In the genomic region with DNA sequence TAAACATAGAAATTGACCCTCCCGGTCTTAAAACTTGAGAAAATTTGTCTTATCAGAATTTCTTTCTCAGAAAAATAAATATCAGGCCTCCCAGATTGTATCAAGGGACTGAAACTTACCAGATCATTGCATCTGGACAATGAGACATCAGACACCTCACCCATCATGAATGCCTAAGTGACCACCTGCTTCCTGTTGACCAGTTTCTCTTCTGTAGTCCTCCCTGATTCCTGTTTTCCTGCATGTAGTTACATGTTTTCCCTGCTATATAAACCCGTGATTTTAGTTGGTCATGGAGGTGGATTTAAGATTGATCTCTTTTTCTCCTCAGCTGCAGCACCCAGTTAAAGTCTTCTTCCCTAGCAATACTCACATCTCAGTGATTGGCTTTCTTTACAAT, we compare ENCODE assay signal across 31 cellular contexts.
DNase-seq lines count a peak whose midpoint lies in the region; ATAC-seq, FAIRE-seq and TF ChIP-seq lines count a peak whose summit lies in the region.
"Had no signal": no experiment of that assay in that cellular context is flagged by ENCODE, and none has a peak within 500 bp of the region (broad histone marks: within the 10 kb centered on the region; RNA-seq: fewer than 3 reads in every experiment).

No MANE protein-coding gene starts in this region.

- no peaks in the 10 kb centered on the region for H3K9me3 Mint-ChIP-seq in astrocyte (ENCODE audit: unreplicated experiment)
- H3K9me3 Mint-ChIP-seq in activated CD4-positive, alpha-beta T cell treated with anti-CD3 and anti-CD28 coated beads, Interleukin-2, amount 10 ng/mL, durations not matched to agents 24 days and 14 days, result no peaks in the 10 kb centered on the region
- H3K9me3 Mint-ChIP-seq: stimulated activated memory B cell treated with anti-CD40 and anti-IgM and Interleukin-4, amounts not matched to agents 10 μg/mL and 1 μg/mL and 100 μg/mL, for 72 hours had no signal

- H3K4me3 ChIP-seq in ACC112 (ENCODE audit: low read depth, low read length) (0 out of 2 replicates have a peak overlapping the region, but pooled peaks have one; percentile 25), astrocyte (ENCODE audit: insufficient read depth, low read depth, low read length) (no peak overlapping the region), fibroblast of mammary gland (ENCODE audit: control insufficient read depth, low read depth, low read length) (no peak overlapping the region)
- H3K4me3 ChIP-seq: BLaER1, colonic mucosa, esophagus squamous epithelium, left ventricle myocardium inferior, prostate gland, SJCRH30, upper lobe of left lung had no signal

- H3K27me3 ChIP-seq in ACC112 (ENCODE audit: insufficient read depth, low read length) (no peaks in the 10 kb centered on the region), astrocyte (ENCODE audit: insufficient read depth, low read length) (no peaks in the 10 kb centered on the region)
- H3K27me3 ChIP-seq: colonic mucosa, esophagus squamous epithelium, SJCRH30, upper lobe of left lung had no signal

- FAIRE-seq in astrocyte (lab: Jason Lieb, UNC), result peak; percentile 85

- peak overlapping the region; percentile 37 for H3K27ac Mint-ChIP-seq in astrocyte (ENCODE audit: unreplicated experiment)
- H3K27ac Mint-ChIP-seq in activated CD4-positive, alpha-beta T cell treated with anti-CD3 and anti-CD28 coated beads, Interleukin-2, amount 10 ng/mL, durations not matched to agents 24 days and 14 days, result no peak overlapping the region
- H3K27ac Mint-ChIP-seq: activated B cell treated with CpG ODN at 0.5 μM for 24 hours; activated CD8-positive, alpha-beta memory T cell treated with anti-CD3 and anti-CD28 coated beads, Interleukin-2, amount 10 ng/mL, durations not matched to agents 7 days and 5 days; activated naive CD4-positive, alpha-beta T cell treated with anti-CD3 and anti-CD28 coated beads, Interleukin-2, amount 10 ng/mL, durations not matched to agents 7 days and 5 days; activated T-cell treated with anti-CD3 and anti-CD28 coated beads, Interleukin-2, amount 50 U/mL, for 72 hours; effector memory CD8-positive, alpha-beta T cell; mesothelial cell of epicardium; naive B cell; stimulated activated memory B cell treated with anti-CD40 and anti-IgM and Interleukin-4, amounts not matched to agents 10 μg/mL and 1 μg/mL and 100 μg/mL, for 72 hours had no signal

- no peaks in the 10 kb centered on the region for H3K27me3 Mint-ChIP-seq in astrocyte (ENCODE audit: low read depth, unreplicated experiment)
- no peaks in the 10 kb centered on the region for H3K27me3 Mint-ChIP-seq in activated CD4-positive, alpha-beta T cell treated with anti-CD3 and anti-CD28 coated beads, Interleukin-2, amount 10 ng/mL, durations not matched to agents 24 days and 14 days
- H3K27me3 Mint-ChIP-seq: activated B cell treated with CpG ODN at 0.5 μM for 24 hours; activated CD8-positive, alpha-beta memory T cell treated with anti-CD3 and anti-CD28 coated beads, Interleukin-2, amount 10 ng/mL, durations not matched to agents 7 days and 5 days; activated naive CD4-positive, alpha-beta T cell treated with anti-CD3 and anti-CD28 coated beads, Interleukin-2, amount 10 ng/mL, durations not matched to agents 7 days and 5 days; effector memory CD8-positive, alpha-beta T cell; naive B cell; stimulated activated memory B cell treated with anti-CD40 and anti-IgM and Interleukin-4, amounts not matched to agents 10 μg/mL and 1 μg/mL and 100 μg/mL, for 72 hours had no signal

- H3K79me2 ChIP-seq in ACC112 (ENCODE audit: control insufficient read depth, insufficient read depth, low read length, unreplicated experiment), result no peaks in the 10 kb centered on the region
- H3K79me2 ChIP-seq in astrocyte (ENCODE audit: insufficient read depth, low read length), result no peaks in the 10 kb centered on the region

- no peaks in the 10 kb centered on the region for H3K9me3 ChIP-seq in astrocyte (ENCODE audit: insufficient read depth, low read depth, low read length)
- H3K9me3 ChIP-seq: BLaER1, colonic mucosa, esophagus squamous epithelium, left ventricle myocardium inferior, prostate gland, SJCRH30, upper lobe of left lung had no signal

- H3K4me1 ChIP-seq in ACC112 (ENCODE audit: control insufficient read depth, insufficient read depth, low read length, unreplicated experiment) (peaks cover 16% of the 10 kb centered on the region), astrocyte (ENCODE audit: insufficient read depth, low read length) (peaks cover 15% of the 10 kb centered on the region)
- H3K4me1 ChIP-seq: BLaER1, colonic mucosa, esophagus squamous epithelium, left ventricle myocardium inferior, prostate gland, upper lobe of left lung had no signal

- H4K20me1 ChIP-seq in astrocyte (ENCODE audit: insufficient read depth, low read length), result no peaks in the 10 kb centered on the region
- H4K20me1 ChIP-seq: BLaER1 had no signal

- peak overlapping the region; percentile 35 for H3K4me2 ChIP-seq in astrocyte (ENCODE audit: low read length)
- H3K4me2 ChIP-seq: BLaER1 had no signal

- DNase-seq in HT1080 (ENCODE audit: low read depth), result peak; percentile 76
- peak; percentile 15 for DNase-seq in astrocyte (ENCODE audit: low read depth)
- peak; percentile 10 for DNase-seq in fibroblast of mammary gland (ENCODE audit: low read depth)
- DNase-seq in NK-92 treated with Interleukin-12 subunit alpha and Interleukin-12 subunit beta, amount 100 ng/mL, for 24 hours (lab: John Stamatoyannopoulos, UW), result no peak
- DNase-seq in GM10266 (ENCODE audit: extremely low spot score), result no peak
- no peak for DNase-seq in activated CD4-positive, alpha-beta T cell treated with anti-CD3 and anti-CD28 coated beads, Interleukin-2, amount 10 ng/mL, durations not matched to agents 24 days and 14 days
- DNase-seq: activated B cell treated with CpG ODN at 0.5 μM for 24 hours; activated CD8-positive, alpha-beta memory T cell treated with anti-CD3 and anti-CD28 coated beads, Interleukin-2, amount 10 ng/mL, durations not matched to agents 7 days and 5 days; activated naive CD4-positive, alpha-beta T cell treated with anti-CD3 and anti-CD28 coated beads, Interleukin-2, amount 10 ng/mL, durations not matched to agents 7 days and 5 days; activated T-cell treated with anti-CD3 and anti-CD28 coated beads, Interleukin-2, amount 50 U/mL, for 72 hours; amniotic stem cell; colonic mucosa; effector memory CD8-positive, alpha-beta T cell; esophagus squamous epithelium; left ventricle myocardium inferior; naive B cell; NCI-H1105 treated with DMSO at 0.1 percent for 48 hours; NCI-H2081 treated with DMSO at 0.1 percent for 48 hours; NCI-H345; stimulated activated CD4-positive, alpha-beta T cell treated with anti-CD3 and anti-CD28 coated beads, Interleukin-4, amount 100 ng/mL, for 4 hours; upper lobe of left lung had no signal

- H3K4me1 Mint-ChIP-seq in astrocyte (ENCODE audit: low read depth, unreplicated experiment), result peaks cover 11% of the 10 kb centered on the region
- H3K4me1 Mint-ChIP-seq in activated CD4-positive, alpha-beta T cell treated with anti-CD3 and anti-CD28 coated beads, Interleukin-2, amount 10 ng/mL, durations not matched to agents 24 days and 14 days, result no peaks in the 10 kb centered on the region
- H3K4me1 Mint-ChIP-seq: activated B cell treated with CpG ODN at 0.5 μM for 24 hours; activated CD8-positive, alpha-beta memory T cell treated with anti-CD3 and anti-CD28 coated beads, Interleukin-2, amount 10 ng/mL, durations not matched to agents 7 days and 5 days; activated naive CD4-positive, alpha-beta T cell treated with anti-CD3 and anti-CD28 coated beads, Interleukin-2, amount 10 ng/mL, durations not matched to agents 7 days and 5 days; mesothelial cell of epicardium; naive B cell; stimulated activated memory B cell treated with anti-CD40 and anti-IgM and Interleukin-4, amounts not matched to agents 10 μg/mL and 1 μg/mL and 100 μg/mL, for 72 hours had no signal

- no peak for ATAC-seq in HG03280 (IDR thresholded peaks at IDR 0.05; ENCODE audit: unreplicated experiment)
- ATAC-seq: activated CD8-positive, alpha-beta memory T cell treated with anti-CD3 and anti-CD28 coated beads, Interleukin-2, amount 10 ng/mL, durations not matched to agents 7 days and 5 days; activated T-cell treated with anti-CD3 and anti-CD28 coated beads, Interleukin-2, amount 50 U/mL, for 72 hours; effector memory CD8-positive, alpha-beta T cell; HCT116; Panc1; stimulated activated memory B cell treated with anti-CD40 and anti-IgM and Interleukin-4, amounts not matched to agents 10 μg/mL and 1 μg/mL and 100 μg/mL, for 72 hours had no signal

- no peak for TF ChIP-seq CTCF in astrocyte (IDR thresholded peaks at IDR 0.05; ENCODE audit: insufficient read depth, low read depth, low read length)
- no peak for TF ChIP-seq CTCF in fibroblast of mammary gland (conservative IDR thresholded peaks at IDR 0.05; ENCODE audit: control insufficient read depth, insufficient read depth, low read depth, low read length)
- TF ChIP-seq CTCF in GM10266 (IDR thresholded peaks at IDR 0.05; ENCODE audit: control insufficient read depth, insufficient read depth, low read depth, missing control alignments), result no peak

- H3K36me3 ChIP-seq in ACC112 (ENCODE audit: insufficient read depth, low read length) (no peaks in the 10 kb centered on the region), astrocyte (ENCODE audit: insufficient read depth, low read length) (no peaks in the 10 kb centered on the region)
- H3K36me3 ChIP-seq: BLaER1, colonic mucosa, esophagus squamous epithelium, left ventricle myocardium inferior, prostate gland, SJCRH30, upper lobe of left lung had no signal

- H3K36me3 Mint-ChIP-seq in astrocyte (ENCODE audit: low read depth, unreplicated experiment), result no peaks in the 10 kb centered on the region
- H3K36me3 Mint-ChIP-seq in activated CD4-positive, alpha-beta T cell treated with anti-CD3 and anti-CD28 coated beads, Interleukin-2, amount 10 ng/mL, durations not matched to agents 24 days and 14 days (ENCODE audit: low read depth), result no peaks in the 10 kb centered on the region
- H3K36me3 Mint-ChIP-seq: activated CD8-positive, alpha-beta memory T cell treated with anti-CD3 and anti-CD28 coated beads, Interleukin-2, amount 10 ng/mL, durations not matched to agents 7 days and 5 days; activated naive CD4-positive, alpha-beta T cell treated with anti-CD3 and anti-CD28 coated beads, Interleukin-2, amount 10 ng/mL, durations not matched to agents 7 days and 5 days; mesothelial cell of epicardium; naive B cell; stimulated activated memory B cell treated with anti-CD40 and anti-IgM and Interleukin-4, amounts not matched to agents 10 μg/mL and 1 μg/mL and 100 μg/mL, for 72 hours had no signal

- intact Hi-C loops in activated CD4-positive, alpha-beta T cell treated with anti-CD3 and anti-CD28 coated beads, Interleukin-2, amount 10 ng/mL, durations not matched to agents 24 days and 14 days (cut with micrococcal nuclease), result no loop called here

- peak overlapping the region; percentile 12 for H2AFZ ChIP-seq in ACC112 (ENCODE audit: low read length, unreplicated experiment)
- no peak overlapping the region for H2AFZ ChIP-seq in astrocyte (ENCODE audit: low read depth, low read length)

- no peak overlapping the region for H3K9ac ChIP-seq in astrocyte (ENCODE audit: low read length)
- H3K9ac ChIP-seq: BLaER1 had no signal

- H3K27ac ChIP-seq in ACC112 (ENCODE audit: low read depth, low read length), result peak overlapping the region; percentile 90
- peak overlapping the region; percentile 31 for H3K27ac ChIP-seq in astrocyte (ENCODE audit: low read depth, low read length)
- H3K27ac ChIP-seq: BLaER1, colonic mucosa, esophagus squamous epithelium, HL-60, left ventricle myocardium inferior, prostate gland, SJCRH30, upper lobe of left lung had no signal

- no peak overlapping the region for H3K4me3 Mint-ChIP-seq in astrocyte (ENCODE audit: unreplicated experiment)
- no peak overlapping the region for H3K4me3 Mint-ChIP-seq in activated CD4-positive, alpha-beta T cell treated with anti-CD3 and anti-CD28 coated beads, Interleukin-2, amount 10 ng/mL, durations not matched to agents 24 days and 14 days
- H3K4me3 Mint-ChIP-seq: activated B cell treated with CpG ODN at 0.5 μM for 24 hours; activated CD8-positive, alpha-beta memory T cell treated with anti-CD3 and anti-CD28 coated beads, Interleukin-2, amount 10 ng/mL, durations not matched to agents 7 days and 5 days; activated naive CD4-positive, alpha-beta T cell treated with anti-CD3 and anti-CD28 coated beads, Interleukin-2, amount 10 ng/mL, durations not matched to agents 7 days and 5 days; activated T-cell treated with anti-CD3 and anti-CD28 coated beads, Interleukin-2, amount 50 U/mL, for 72 hours; effector memory CD8-positive, alpha-beta T cell; mesothelial cell of epicardium; naive B cell; stimulated activated memory B cell treated with anti-CD40 and anti-IgM and Interleukin-4, amounts not matched to agents 10 μg/mL and 1 μg/mL and 100 μg/mL, for 72 hours had no signal

Comparison
In these comparisons a context has a peak if more than half of its experiments do, and no peak if none do; other contexts are left out.
1. DNase-seq: peak in HT1080 (single experiment), astrocyte (single experiment) and fibroblast of mammary gland (single experiment); none in NK-92 treated with Interleukin-12 subunit alpha and Interleukin-12 subunit beta, amount 100 ng/mL, for 24 hours (single experiment), GM10266 (single experiment) and activated CD4-positive, alpha-beta T cell treated with anti-CD3 and anti-CD28 coated beads, Interleukin-2, amount 10 ng/mL, durations not matched to agents 24 days and 14 days (single experiment).